ENCODE assay signal across 8 cellular contexts in genomic region chr11:107590460-107591097, GRCh38. TPM values are rescaled to one million over a fixed set of nuclear protein-coding genes. Genes with fewer than 3 reads are reported as not detected.
A peak's percentile ranks its signal among the peaks of the same experiment; 100 is the strongest.
DNase-seq lines count a peak whose midpoint lies in the region; ATAC-seq and TF ChIP-seq lines count a peak whose summit lies in the region.

No MANE protein-coding gene starts in this region.

- WGBS in transverse colon (ENCODE audit: low coverage in 1 of 2), 2 donors, result 5% methylated on average over 27 of the region's 29 CpGs; no CpG with 5 or more reads in 1 of the 2 donors

- TF ChIP-seq POLR2A in transverse colon (IDR thresholded peaks at IDR 0.05), result no peak

- H3K27ac ChIP-seq in C4-2B (peak overlapping the region; percentile 18; the same call in 1 of the 2 replicates), transverse colon (no peak overlapping the region), RWPE1 (no peak overlapping the region)

- peaks cover 30% of the 10 kb centered on the region for H3K27me3 ChIP-seq in kidney epithelial cell (ENCODE audit: control insufficient read depth, insufficient read depth, low read length)
- H3K27me3 ChIP-seq in transverse colon, result peaks cover 82% of the 10 kb centered on the region

- H3K36me3 ChIP-seq in kidney epithelial cell (ENCODE audit: control insufficient read depth, insufficient read depth, low read length) (no peaks in the 10 kb centered on the region), transverse colon (no peaks in the 10 kb centered on the region)

- peak; percentile 17 for ATAC-seq in HG02885 (IDR thresholded peaks at IDR 0.05; ENCODE audit: poor library complexity, unreplicated experiment)
- no peak for ATAC-seq in HG03159 (IDR thresholded peaks at IDR 0.05; ENCODE audit: unreplicated experiment)

- in situ Hi-C loops in astrocyte of the cerebellum (cut with HindIII; ENCODE audit: low sequenced_read_pairs) (no loop called here), transverse colon (cut with MboI; ENCODE audit: low pct_ligation_motif_present in 1 of 4, low pct_unique_long_range_greater_than_20kb in 1 of 4, low sequenced_read_pairs in 3 of 4) (loop anchor here in 2 of 4 donors (25.0 kb wide), 1 partner anchor 97 kb away; no protein-coding TSS in a partner anchor)

- H3K9me3 ChIP-seq in transverse colon, result no peaks in the 10 kb centered on the region

- intact Hi-C loops in transverse colon (cut with DNase I; ENCODE audit: low total_unique reads), result no loop called here

- H3K4me3 ChIP-seq in astrocyte of the cerebellum (ENCODE audit: low read depth, low read length), result peak overlapping the region; percentile 67
- H3K4me3 ChIP-seq in kidney epithelial cell (ENCODE audit: low read depth, low read length), result peak overlapping the region; percentile 63
- H3K4me3 ChIP-seq in transverse colon, result peak overlapping the region; percentile 27 to 68 (median 46)

- CTCF ChIA-PET in RWPE1 (lab: Yijun Ruan, JAX), result interaction anchor here (0.5 kb wide), 1 partner anchor 14 kb away, joined by 3 read pairs; no protein-coding TSS in a partner anchor

- POLR2A ChIA-PET in RWPE1 (lab: Yijun Ruan, JAX; ENCODE audit: low non-redundant PET), result no interaction called here

- peaks cover 3 to 19% (median 15%) of the 10 kb centered on the region in 4 donors for H3K4me1 ChIP-seq in transverse colon

- no peak for TF ChIP-seq EP300 in transverse colon (IDR thresholded peaks at IDR 0.05; ENCODE audit: low read depth)

- DNase-seq in astrocyte of the cerebellum (ENCODE audit: low read depth) (no peak), kidney epithelial cell (ENCODE audit: low read depth) (no peak), transverse colon (no peak), RWPE1 (ENCODE audit: low spot score) (no peak)
- DNase-seq in activated CD4-positive, alpha-beta T cell treated with anti-CD3 and anti-CD28 coated beads, Interleukin-2, amount 50 U/mL, for 48 hours, result no peak

- TF ChIP-seq CTCF in C4-2B (conservative IDR thresholded peaks at IDR 0.05) (no peak), astrocyte of the cerebellum (IDR thresholded peaks at IDR 0.05; ENCODE audit: low read depth, low read length, missing control alignments) (no peak), kidney epithelial cell (IDR thresholded peaks at IDR 0.05; ENCODE audit: insufficient read depth, low read length, poor library complexity, severe bottlenecking) (no peak), transverse colon (IDR thresholded peaks at IDR 0.05) (no peak), RWPE1 (conservative IDR thresholded peaks at IDR 0.05; ENCODE audit: low read depth) (no peak)

RNA-seq across cellular contexts. Expression of gene ELMOD1, which starts 0.4 kb away (rescaled TPM):
- total RNA-seq in kidney epithelial cell (0.07 and 0.21 TPM in 2 replicates), transverse colon (under 1 TPM in 2 of 4 donors, not detected in 2; 0.16 to 0.27 TPM)

RNA-seq across cellular contexts. Expression of gene ALKBH8, which starts 25.0 kb away (rescaled TPM):
- total RNA-seq in kidney epithelial cell (7.1 and 7.2 TPM in 2 replicates), transverse colon (1 to 10 TPM in 3 of 4 donors, under 1 TPM in 1; 0.60 to 5.6 (median 3.9) TPM)
